Comparison of ENCODE assay signal across 8 cellular contexts in genomic region chr5:32586251-32586642, GRCh38. TPM values are rescaled to one million over a fixed set of nuclear protein-coding genes. Genes with fewer than 3 reads are reported as not detected.
A peak's percentile ranks its signal among the peaks of the same experiment; 100 is the strongest.
DNase-seq lines count a peak whose midpoint lies in the region; ATAC-seq, FAIRE-seq and TF ChIP-seq lines count a peak whose summit lies in the region.

No MANE protein-coding gene starts in this region.

- no peak overlapping the region for H2AFZ ChIP-seq in H1 (ENCODE audit: low read length)
- H2AFZ ChIP-seq in parathyroid adenoma, result peak overlapping the region; percentile 100

- FAIRE-seq in H1 (lab: Jason Lieb, UNC), result no peak

- no peak overlapping the region for H2AK5ac ChIP-seq in H1 (ENCODE audit: low read depth, low read length)

- H3K23me2 ChIP-seq in H1 (ENCODE audit: low read depth, low read length), result no peaks in the 10 kb centered on the region; the same call in 1 of the 2 replicates

- peak overlapping the region; percentile 71; the same call in 1 of the 2 replicates for H2BK5ac ChIP-seq in H1 (ENCODE audit: low read depth, low read length)

- no peak overlapping the region for H2BK20ac ChIP-seq in H1 (ENCODE audit: low read length)

- H4K5ac ChIP-seq in H1 (ENCODE audit: insufficient read length, low read depth, low read length), result peak overlapping the region; percentile 83

- no peak overlapping the region for H3K23ac ChIP-seq in H1 (ENCODE audit: insufficient read length)

- CTCF ChIA-PET in H1 (lab: Charles Lee; ENCODE audit: partially characterized antibody), result interaction anchor here (5.6 kb wide), 1 partner anchor 98 kb away, joined by 158 read pairs; no protein-coding TSS in a partner anchor

- no peak overlapping the region for H3K14ac ChIP-seq in H1 (ENCODE audit: insufficient read length)

- peak; percentile 5 for ATAC-seq in GM18873 (IDR thresholded peaks at IDR 0.05; ENCODE audit: low FRiP score, unreplicated experiment)

- H3K4me2 ChIP-seq in H1 (ENCODE audit: insufficient read depth in 1 of 2, low read depth in 2 of 2, low read length in 2 of 2), result peak overlapping the region; percentile 53 to 68
- H3K4me2 ChIP-seq in parathyroid adenoma (ENCODE audit: low read length), result peak overlapping the region; percentile 81

- peaks cover 0 to 25% (median 13%) of the 10 kb centered on the region in 4 experiments; a peak in 5 of 8 replicates for H3K36me3 ChIP-seq in H1 (ENCODE audit: control insufficient read depth in 2 of 4, insufficient read depth in 4 of 4, low read length in 3 of 4)
- no peaks in the 10 kb centered on the region for H3K36me3 ChIP-seq in parathyroid adenoma (ENCODE audit: control insufficient read depth, insufficient read depth, low read length)

- TF ChIP-seq EP300 in H1 (IDR thresholded peaks at IDR 0.05; ENCODE audit: borderline replicate concordance in 1 of 2, low read depth in 2 of 2, low read length in 2 of 2), result no peak

- peaks cover 2 to 10% of the 10 kb centered on the region in 2 experiments for H4K20me1 ChIP-seq in H1 (replicated peaks in 1 of 2; ENCODE audit: control insufficient read depth in 1 of 2, insufficient read depth in 2 of 2, low read length in 2 of 2)

- peak overlapping the region; percentile 19 for H3K56ac ChIP-seq in H1 (replicated peaks; ENCODE audit: insufficient read length, low read depth, low read length)

- H2BK15ac ChIP-seq in H1 (ENCODE audit: low read length), result no peak overlapping the region

- WGBS in H1 (ENCODE audit: extremely low coverage in 1 of 2, insufficient coverage in 1 of 2, insufficient read length in 1 of 2, insufficient replicate concordance in 2 of 2, low coverage in 1 of 2, low lambda C conversion rate in 2 of 2, missing lambda C conversion rate in 1 of 2), 2 experiments, result 5% methylated on average over 10 of the region's 10 CpGs; no CpG with 5 or more reads in 1 of the 2 experiments

- POLR2A ChIA-PET in H1 (lab: Charles Lee; ENCODE audit: partially characterized antibody), result interaction anchor here (0.8 to 2.0 kb wide), 3 partner anchors 55 to 95 kb away, joined by 3 to 8 read pairs (median 3); no protein-coding TSS in a partner anchor

- DNase-seq in NB4 (ENCODE audit: low read depth), result no peak
- DNase-seq in H1 (ENCODE audit: low read depth in 1 of 2, low spot score in 2 of 2), result no peak
- no peak for DNase-seq in SKM-1 treated with dmso at 0.1 percent for 144 hours (lab: John Stamatoyannopoulos, UW; ENCODE audit: unreplicated experiment)
- no peak for DNase-seq in DMS114 treated with DMSO at 0.1 percent for 48 hours (lab: John Stamatoyannopoulos, UW; ENCODE audit: unreplicated experiment)
- no peak for DNase-seq in SHP77 treated with DMSO at 0.1 percent for 48 hours (lab: John Stamatoyannopoulos, UW)
- DNase-seq in HK-2 (ENCODE audit: unreplicated experiment), result no peak

- H4K91ac ChIP-seq in H1 (replicated peaks; ENCODE audit: insufficient read length, low read length), result peak overlapping the region; percentile 25

- H3K9ac ChIP-seq in H1 (replicated peaks in 1 of 4; ENCODE audit: extremely low read depth in 1 of 4, low read depth in 3 of 4, low read length in 3 of 4), result peak overlapping the region; percentile 80 to 94 (median 84)
- H3K9ac ChIP-seq in parathyroid adenoma, result peak overlapping the region; percentile 100

- H3K4me3 ChIP-seq in NB4 (ENCODE audit: low read depth, low read length), result peak overlapping the region; percentile 70
- H3K4me3 ChIP-seq in H1 (ENCODE audit: extremely low read depth in 1 of 4, insufficient read depth in 2 of 4, low read depth in 3 of 4, low read length in 4 of 4), result peak overlapping the region; percentile 68 to 96 (median 88)
- peak overlapping the region; percentile 97 for H3K4me3 ChIP-seq in parathyroid adenoma (ENCODE audit: low read depth, low read length)

- H3K27me3 ChIP-seq in H1 (replicated peaks in 1 of 4; ENCODE audit: control insufficient read depth in 3 of 4, extremely low read depth in 1 of 4, insufficient read depth in 3 of 4, low read length in 3 of 4) (no peaks in the 10 kb centered on the region), parathyroid adenoma (ENCODE audit: control insufficient read depth, insufficient read depth, low read length) (no peaks in the 10 kb centered on the region)

- TF ChIP-seq POLR2A in NB4 (IDR thresholded peaks at IDR 0.05; ENCODE audit: extremely low read depth, insufficient read length), result no peak
- TF ChIP-seq POLR2A in H1 (IDR thresholded peaks at IDR 0.05; ENCODE audit: control extremely low read depth in 1 of 2, low read depth in 2 of 2, low read length in 2 of 2), result no peak

- no peak overlapping the region; the same call in 1 of the 2 replicates for H4K8ac ChIP-seq in H1 (ENCODE audit: extremely low read depth, insufficient read depth, low read length)

- H3K4me1 ChIP-seq in H1 (replicated peaks in 1 of 4; ENCODE audit: control insufficient read depth in 3 of 4, insufficient read depth in 4 of 4, low read length in 3 of 4) (peaks cover 3 to 14% (median 9%) of the 10 kb centered on the region in 4 experiments), parathyroid adenoma (peaks cover 4% of the 10 kb centered on the region)

- peak overlapping the region; percentile 14 for H3K4ac ChIP-seq in H1 (replicated peaks; ENCODE audit: insufficient read length, low read depth, low read length)

- H3K79me2 ChIP-seq in H1 (ENCODE audit: control insufficient read depth in 1 of 2, insufficient read depth in 2 of 2, low read length in 2 of 2) (peaks cover 11 to 45% of the 10 kb centered on the region in 2 experiments), parathyroid adenoma (peaks cover 13% of the 10 kb centered on the region)

- no peak for TF ChIP-seq RAD21 in H1 (IDR thresholded peaks at IDR 0.05 in 1 of 2, conservative IDR thresholded peaks at IDR 0.05 in 1 of 2; ENCODE audit: low read depth in 2 of 2, low read length in 2 of 2)

- peaks cover 3% of the 10 kb centered on the region; the same call in 1 of the 2 replicates for H3K79me1 ChIP-seq in H1 (ENCODE audit: low read depth, low read length)

- no peak for TF ChIP-seq CTCF in NB4 (IDR thresholded peaks at IDR 0.05; ENCODE audit: low read depth, low read length)
- no peak for TF ChIP-seq CTCF in H1 (IDR thresholded peaks at IDR 0.05; ENCODE audit: control extremely low read depth in 1 of 3, insufficient read depth in 1 of 3, low read depth in 1 of 3, low read length in 3 of 3)
- no peak for TF ChIP-seq CTCF in parathyroid adenoma (IDR thresholded peaks at IDR 0.05)

- H3K18ac ChIP-seq in H1 (ENCODE audit: extremely low read depth, low read length), result no peak overlapping the region

- H3K27ac ChIP-seq in H1 (ENCODE audit: low read depth, low read length) (peak overlapping the region; percentile 81), parathyroid adenoma (peak overlapping the region; percentile 100)

- H2BK12ac ChIP-seq in H1 (ENCODE audit: low read depth, low read length), result no peak overlapping the region

- no peak overlapping the region for H2BK120ac ChIP-seq in H1 (replicated peaks; ENCODE audit: low read depth, low read length)

- H3K9me3 ChIP-seq in H1 (ENCODE audit: insufficient read depth in 2 of 2, low read depth in 1 of 2, low read length in 1 of 2) (no peaks in the 10 kb centered on the region), parathyroid adenoma (ENCODE audit: control insufficient read depth, low read length) (no peaks in the 10 kb centered on the region)

TF ChIP-seq in H1, 55 proteins besides CTCF, POLR2A, EP300 and RAD21:
- no peak for TF ChIP-seq SP4 (IDR thresholded peaks at IDR 0.05; ENCODE audit: low read length)
- no peak for TF ChIP-seq YY1 (IDR thresholded peaks at IDR 0.05; ENCODE audit: low read depth, low read length)
- no peak for TF ChIP-seq SP1 (IDR thresholded peaks at IDR 0.05; ENCODE audit: low read depth, low read length)
- no peak for TF ChIP-seq FOSL1 (IDR thresholded peaks at IDR 0.05; ENCODE audit: insufficient read depth, low read depth, low read length)
- no peak for TF ChIP-seq RFX5 (IDR thresholded peaks at IDR 0.05; ENCODE audit: borderline replicate concordance, low read depth, low read length)
- TF ChIP-seq SRF (IDR thresholded peaks at IDR 0.05; ENCODE audit: low read depth, low read length), result no peak
- TF ChIP-seq SAP30 (IDR thresholded peaks at IDR 0.05; ENCODE audit: insufficient read depth, insufficient replicate concordance, low read length), result no peak
- TF ChIP-seq MAFK (IDR thresholded peaks at IDR 0.05; ENCODE audit: low read depth, low read length), result no peak
- no peak for TF ChIP-seq RXRA (IDR thresholded peaks at IDR 0.05; ENCODE audit: insufficient read depth, low read depth, low read length)
- TF ChIP-seq KDM1A (IDR thresholded peaks at IDR 0.05; ENCODE audit: borderline replicate concordance, low read length), result no peak
- no peak for TF ChIP-seq JUN (IDR thresholded peaks at IDR 0.05; ENCODE audit: low read depth, low read length)
- TF ChIP-seq CHD1 (IDR thresholded peaks at IDR 0.05; ENCODE audit: low read depth, low read length), result no peak
- TF ChIP-seq ZNF274 (IDR thresholded peaks at IDR 0.05; ENCODE audit: borderline replicate concordance, extremely low read depth, low read length), result no peak
TF ChIP-seq in H1: peak in this region for 0.

RNA-seq across cellular contexts. Expression of gene SUB1, which starts 0.9 kb away (rescaled TPM):
- 319 and 325 TPM in 2 replicates for total RNA-seq in H1 (2021; fragmentation: NEBNext Ultra II Directional; extraction: Animal tissue kit (Norgen Biotek cat#: 25700))
- polyA plus RNA-seq in H1 (2011; rRNA removed), result 47.8 and 83.9 TPM in 2 replicates
- 190 TPM for polyA plus RNA-seq in H1 (2011; cell fraction: cytosol; rRNA removed)
- 13.8 TPM for polyA plus RNA-seq in H1 (2011; cell fraction: nucleus; rRNA removed)
- polyA plus RNA-seq in H1 (2012, experiment 1 of 2), result 127 to 282 TPM (median 151 TPM) in 4 replicates
- 64.9 TPM for polyA plus RNA-seq in H1 (2012, experiment 2 of 2)
- 388 TPM for polyA plus RNA-seq in H1 (2013, experiment 1 of 2)
- polyA plus RNA-seq in H1 (2013, experiment 2 of 2), result 387 TPM
- 14.7 and 17.4 TPM in 2 replicates for polyA minus RNA-seq in H1 (2011; rRNA and poly(A)+ RNA removed)
- polyA minus RNA-seq in H1 (2011; cell fraction: cytosol; rRNA and poly(A)+ RNA removed), result 32.8 TPM
- polyA minus RNA-seq in H1 (2011; cell fraction: nucleus; rRNA and poly(A)+ RNA removed), result 48.8 TPM
